In genomic region chr7:150515248-150515647, GRCh38 we compare ENCODE assay signal across 12 cellular contexts. TPM values are rescaled to one million over a fixed set of nuclear protein-coding genes. Genes with fewer than 3 reads are reported as not detected.
A peak's percentile ranks its signal among the peaks of the same experiment; 100 is the strongest.
DNase-seq lines count a peak whose midpoint lies in the region; ATAC-seq lines count a peak whose summit lies in the region.
"Had no signal": no experiment of that assay in that cellular context is flagged by ENCODE, and none has a peak within 500 bp of the region (broad histone marks: within the 10 kb centered on the region; RNA-seq: fewer than 3 reads in every experiment).

No MANE protein-coding gene starts in this region.

- H3K4me1 ChIP-seq in CD8-positive, alpha-beta memory T cell (ENCODE audit: insufficient read depth, low read length): peaks cover 41% of the 10 kb centered on the region

- peak overlapping the region; percentile 77 for H3K27ac ChIP-seq in CD8-positive, alpha-beta memory T cell (ENCODE audit: low read depth, low read length)

- CTCF ChIA-PET in CD8-positive, alpha-beta memory T cell (lab: Charles Lee): interaction anchor here (1.0 to 7.5 kb wide), 13 partner anchors 10 to 241 kb away, joined by 3 to 99 read pairs (median 8); partner anchors contain the start of genes GIMAP1, GIMAP4, GIMAP6 and GIMAP8

- peaks cover 34 to 53% (median 46%) of the 10 kb centered on the region in 3 donors for H3K36me3 Mint-ChIP-seq in CD8-positive, alpha-beta memory T cell
- peaks cover 7% of the 10 kb centered on the region for H3K36me3 Mint-ChIP-seq in activated naive CD8-positive, alpha-beta T cell treated with anti-CD3 and anti-CD28 coated beads, Interleukin-2, amount 50 U/mL, for 24 hours (ENCODE audit: low read depth)
- H3K36me3 Mint-ChIP-seq in natural killer cell treated with Interleukin-12 subunit alpha and Interleukin-12 subunit beta and Interleukin-15 and Interleukin-18, amount 100 ng/mL, for 72 hours: peaks cover 38% of the 10 kb centered on the region

- peaks cover 8% of the 10 kb centered on the region for H3K36me3 ChIP-seq in CD8-positive, alpha-beta memory T cell (ENCODE audit: insufficient read depth, low read length)

- POLR2A ChIA-PET in CD8-positive, alpha-beta memory T cell (lab: Charles Lee): interaction anchor here (0.9 to 6.6 kb wide), 14 partner anchors 10 to 240 kb away, joined by 3 to 76 read pairs (median 5); partner anchors contain the start of genes GIMAP1, GIMAP4, GIMAP6 and GIMAP8

- H3K27ac Mint-ChIP-seq in CD8-positive, alpha-beta memory T cell: peak overlapping the region; percentile 90 to 99 (median 96)
- peak overlapping the region; percentile 98 for H3K27ac Mint-ChIP-seq in activated naive CD8-positive, alpha-beta T cell treated with anti-CD3 and anti-CD28 coated beads, Interleukin-2, amount 50 U/mL, for 24 hours
- H3K27ac Mint-ChIP-seq in natural killer cell treated with Interleukin-12 subunit alpha and Interleukin-12 subunit beta and Interleukin-15 and Interleukin-18, amount 100 ng/mL, for 72 hours: peak overlapping the region; percentile 91 to 93

- H3K4me3 ChIP-seq in CD8-positive, alpha-beta memory T cell (ENCODE audit: low read length): peak overlapping the region; percentile 97
- H3K4me3 ChIP-seq: K562 had no signal

- peak; percentile 17 for ATAC-seq in GM21423 (IDR thresholded peaks at IDR 0.05; ENCODE audit: unreplicated experiment)
- ATAC-seq in activated naive CD8-positive, alpha-beta T cell treated with anti-CD3 and anti-CD28 coated beads, Interleukin-2, amount 50 U/mL, for 24 hours: peak; percentile 16
- ATAC-seq in natural killer cell treated with Interleukin-12 subunit alpha and Interleukin-12 subunit beta and Interleukin-15 and Interleukin-18, amount 100 ng/mL, for 72 hours: peak; percentile 10 to 48
- ATAC-seq: K562, PC-3 had no signal

- H3K4me1 Mint-ChIP-seq in CD8-positive, alpha-beta memory T cell: peaks cover 43 to 49% (median 46%) of the 10 kb centered on the region in 3 donors
- H3K4me1 Mint-ChIP-seq in activated naive CD8-positive, alpha-beta T cell treated with anti-CD3 and anti-CD28 coated beads, Interleukin-2, amount 50 U/mL, for 24 hours: peaks cover 62% of the 10 kb centered on the region
- H3K4me1 Mint-ChIP-seq in natural killer cell treated with Interleukin-12 subunit alpha and Interleukin-12 subunit beta and Interleukin-15 and Interleukin-18, amount 100 ng/mL, for 72 hours (ENCODE audit: low read depth in 2 of 2): peaks cover 56 to 59% of the 10 kb centered on the region in 2 donors

- H3K4me3 Mint-ChIP-seq in CD8-positive, alpha-beta memory T cell: peak overlapping the region; percentile 98 to 100 (median 100)
- H3K4me3 Mint-ChIP-seq in activated naive CD8-positive, alpha-beta T cell treated with anti-CD3 and anti-CD28 coated beads, Interleukin-2, amount 50 U/mL, for 24 hours: peak overlapping the region; percentile 98
- peak overlapping the region; percentile 98 for H3K4me3 Mint-ChIP-seq in natural killer cell treated with Interleukin-12 subunit alpha and Interleukin-12 subunit beta and Interleukin-15 and Interleukin-18, amount 100 ng/mL, for 72 hours

- H3K27me3 ChIP-seq in CD8-positive, alpha-beta memory T cell (ENCODE audit: insufficient read depth, low read length, poor library complexity, severe bottlenecking): no peaks in the 10 kb centered on the region

- H3K9me3 Mint-ChIP-seq in CD8-positive, alpha-beta memory T cell: peaks cover 0 to 12% (median 11%) of the 10 kb centered on the region in 5 donors
- peaks cover 3% of the 10 kb centered on the region for H3K9me3 Mint-ChIP-seq in activated naive CD8-positive, alpha-beta T cell treated with anti-CD3 and anti-CD28 coated beads, Interleukin-2, amount 50 U/mL, for 24 hours
- peaks cover 6% of the 10 kb centered on the region for H3K9me3 Mint-ChIP-seq in natural killer cell treated with Interleukin-12 subunit alpha and Interleukin-12 subunit beta and Interleukin-15 and Interleukin-18, amount 100 ng/mL, for 72 hours

- no peaks in the 10 kb centered on the region for H3K27me3 Mint-ChIP-seq in CD8-positive, alpha-beta memory T cell
- H3K27me3 Mint-ChIP-seq in activated naive CD8-positive, alpha-beta T cell treated with anti-CD3 and anti-CD28 coated beads, Interleukin-2, amount 50 U/mL, for 24 hours: no peaks in the 10 kb centered on the region
- H3K27me3 Mint-ChIP-seq in natural killer cell treated with Interleukin-12 subunit alpha and Interleukin-12 subunit beta and Interleukin-15 and Interleukin-18, amount 100 ng/mL, for 72 hours: no peaks in the 10 kb centered on the region

- H3K9me3 ChIP-seq in CD8-positive, alpha-beta memory T cell (ENCODE audit: low read length): no peaks in the 10 kb centered on the region

- DNase-seq in CD8-positive, alpha-beta memory T cell: no peak
- DNase-seq in activated naive CD8-positive, alpha-beta T cell treated with anti-CD3 and anti-CD28 coated beads, Interleukin-2, amount 50 U/mL, for 24 hours: no peak
- DNase-seq in natural killer cell treated with Interleukin-12 subunit alpha and Interleukin-12 subunit beta and Interleukin-15 and Interleukin-18, amount 100 ng/mL, for 72 hours (ENCODE audit: low spot score): no peak
- DNase-seq in ecto neural progenitor cell (ENCODE audit: low spot score): no peak
- DNase-seq in HuH-7 (ENCODE audit: low spot score): no peak
- no peak for DNase-seq in NCI-H82 treated with DMSO at 0.1 percent for 48 hours (lab: John Stamatoyannopoulos, UW; ENCODE audit: unreplicated experiment)
- DNase-seq in NCI-H2227 treated with DMSO at 0.1 percent for 48 hours (lab: John Stamatoyannopoulos, UW): no peak
- DNase-seq: GOT3, PC-3 had no signal

RNA-seq across cellular contexts. Expression of gene GIMAP7, which starts 0.6 kb away (rescaled TPM):
- 10 to 100 TPM; 47.3 to 51.4 TPM for total RNA-seq in CD8-positive, alpha-beta memory T cell
- 861 TPM for polyA plus RNA-seq in CD8-positive, alpha-beta memory T cell
- 10 to 100 TPM; 50.5 to 60.4 TPM for total RNA-seq in natural killer cell treated with Interleukin-12 subunit alpha and Interleukin-12 subunit beta and Interleukin-15 and Interleukin-18, amount 100 ng/mL, for 72 hours
- total RNA-seq: epithelial cell of proximal tubule, PC-3 had no signal
- polyA plus RNA-seq: K562 had no signal

RNA-seq across cellular contexts. Expression of gene GIMAP4, which starts 51.9 kb away (rescaled TPM):
- 10 to 100 TPM; 57.3 to 59.3 TPM for total RNA-seq in CD8-positive, alpha-beta memory T cell
- polyA plus RNA-seq in CD8-positive, alpha-beta memory T cell: 577 TPM
- 100 to 1,000 TPM in 1 of 2 donors, 10 to 100 TPM in 1; 83.6 to 245 TPM for total RNA-seq in natural killer cell treated with Interleukin-12 subunit alpha and Interleukin-12 subunit beta and Interleukin-15 and Interleukin-18, amount 100 ng/mL, for 72 hours
- total RNA-seq: epithelial cell of proximal tubule, PC-3 had no signal
- polyA plus RNA-seq: K562 had no signal
